Comparison of ENCODE assay signal across 2 cellular contexts in the genomic region with DNA sequence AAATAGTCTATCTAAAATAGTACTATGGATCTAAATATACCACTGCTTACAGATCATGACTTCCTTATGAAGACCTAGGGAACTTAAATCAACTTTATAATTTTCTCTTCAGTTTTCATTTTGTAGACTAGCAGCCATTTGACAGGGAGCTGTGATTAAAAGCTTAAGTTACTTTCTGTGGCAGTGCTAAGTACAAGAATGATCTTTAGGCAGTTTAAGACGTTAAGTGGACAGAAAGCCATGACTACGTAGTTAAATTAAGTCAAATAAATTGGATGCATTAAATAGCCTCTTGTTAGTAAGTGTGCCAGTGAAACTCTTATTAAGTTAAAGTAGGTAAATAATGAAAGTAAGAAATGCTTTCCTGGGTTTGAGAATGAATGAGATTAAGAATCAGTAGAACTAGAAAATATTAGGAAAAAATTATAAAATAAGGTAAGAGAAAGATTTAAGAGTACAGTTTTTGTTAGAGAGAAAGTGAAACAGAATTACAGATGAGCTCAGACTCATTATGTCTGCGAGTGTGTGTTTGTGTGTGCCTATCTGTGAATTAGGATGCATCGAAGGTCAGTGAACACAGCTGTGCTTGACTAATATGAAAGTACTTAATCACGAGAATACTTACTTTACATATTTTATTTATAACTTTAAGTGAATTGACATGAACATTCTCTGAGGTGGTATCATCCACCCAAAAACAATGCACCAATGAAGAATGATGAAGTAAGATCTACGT.
TF ChIP-seq lines count a peak whose summit lies in the region.

No MANE protein-coding gene starts in this region.

TF ChIP-seq in HCT116, 20 proteins besides CTCF, POLR2A, EP300 and RAD21:
- TF ChIP-seq, protein P1, sequence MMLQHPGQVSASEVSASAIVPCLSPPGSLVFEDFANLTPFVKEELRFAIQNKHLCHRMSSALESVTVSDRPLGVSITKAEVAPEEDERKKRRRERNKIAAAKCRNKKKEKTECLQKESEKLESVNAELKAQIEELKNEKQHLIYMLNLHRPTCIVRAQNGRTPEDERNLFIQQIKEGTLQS (IDR thresholded peaks at IDR 0.05), result no peak
- TF ChIP-seq, protein P2, sequence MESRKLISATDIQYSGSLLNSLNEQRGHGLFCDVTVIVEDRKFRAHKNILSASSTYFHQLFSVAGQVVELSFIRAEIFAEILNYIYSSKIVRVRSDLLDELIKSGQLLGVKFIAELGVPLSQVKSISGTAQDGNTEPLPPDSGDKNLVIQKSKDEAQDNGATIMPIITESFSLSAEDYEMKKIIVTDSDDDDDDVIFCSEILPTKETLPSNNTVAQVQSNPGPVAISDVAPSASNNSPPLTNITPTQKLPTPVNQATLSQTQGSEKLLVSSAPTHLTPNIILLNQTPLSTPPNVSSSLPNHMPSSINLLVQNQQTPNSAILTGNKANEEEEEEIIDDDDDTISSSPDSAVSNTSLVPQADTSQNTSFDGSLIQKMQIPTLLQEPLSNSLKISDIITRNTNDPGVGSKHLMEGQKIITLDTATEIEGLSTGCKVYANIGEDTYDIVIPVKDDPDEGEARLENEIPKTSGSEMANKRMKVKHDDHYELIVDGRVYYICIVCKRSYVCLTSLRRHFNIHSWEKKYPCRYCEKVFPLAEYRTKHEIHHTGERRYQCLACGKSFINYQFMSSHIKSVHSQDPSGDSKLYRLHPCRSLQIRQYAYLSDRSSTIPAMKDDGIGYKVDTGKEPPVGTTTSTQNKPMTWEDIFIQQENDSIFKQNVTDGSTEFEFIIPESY (IDR thresholded peaks at IDR 0.05; ENCODE audit: extremely low read depth, insufficient replicate concordance, low read length), result no peak
- TF ChIP-seq EZH2phosphoT487 (IDR thresholded peaks at IDR 0.05; ENCODE audit: borderline replicate concordance) (no peak), CEBPB (IDR thresholded peaks at IDR 0.05; ENCODE audit: low read depth) (no peak), EZH2 (IDR thresholded peaks at IDR 0.05) (no peak), EGR1 (IDR thresholded peaks at IDR 0.05; ENCODE audit: low read depth) (no peak), FOSL1 (IDR thresholded peaks at IDR 0.05; ENCODE audit: low read depth) (no peak)

TF ChIP-seq in GM12878, 131 proteins besides CTCF, POLR2A, EP300 and RAD21:
- TF ChIP-seq SREBF2 (IDR thresholded peaks at IDR 0.05; ENCODE audit: low read length) (no peak), ZNF274 (IDR thresholded peaks at IDR 0.05; ENCODE audit: insufficient read depth, insufficient read length) (no peak), TCF12 (IDR thresholded peaks at IDR 0.05; ENCODE audit: low read depth, low read length) (no peak), MTA2 (IDR thresholded peaks at IDR 0.05; ENCODE audit: low read depth) (no peak), BRCA1 (IDR thresholded peaks at IDR 0.05; ENCODE audit: low read depth, low read length) (no peak), CHD2 (IDR thresholded peaks at IDR 0.05; ENCODE audit: borderline replicate concordance, low read depth, low read length) (no peak), CHD1 (IDR thresholded peaks at IDR 0.05; ENCODE audit: low read depth, low read length) (no peak), PML (IDR thresholded peaks at IDR 0.05; ENCODE audit: low read length) (no peak), IKZF1 (conservative IDR thresholded peaks at IDR 0.05) (no peak), FOS (IDR thresholded peaks at IDR 0.05; ENCODE audit: borderline replicate concordance, extremely low read depth, insufficient read length) (no peak)
- TF ChIP-seq, protein P3, sequence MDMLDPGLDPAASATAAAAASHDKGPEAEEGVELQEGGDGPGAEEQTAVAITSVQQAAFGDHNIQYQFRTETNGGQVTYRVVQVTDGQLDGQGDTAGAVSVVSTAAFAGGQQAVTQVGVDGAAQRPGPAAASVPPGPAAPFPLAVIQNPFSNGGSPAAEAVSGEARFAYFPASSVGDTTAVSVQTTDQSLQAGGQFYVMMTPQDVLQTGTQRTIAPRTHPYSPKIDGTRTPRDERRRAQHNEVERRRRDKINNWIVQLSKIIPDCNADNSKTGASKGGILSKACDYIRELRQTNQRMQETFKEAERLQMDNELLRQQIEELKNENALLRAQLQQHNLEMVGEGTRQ (IDR thresholded peaks at IDR 0.05; ENCODE audit: borderline replicate concordance, low read depth, low read length), result no peak
- TF ChIP-seq, protein P4, sequence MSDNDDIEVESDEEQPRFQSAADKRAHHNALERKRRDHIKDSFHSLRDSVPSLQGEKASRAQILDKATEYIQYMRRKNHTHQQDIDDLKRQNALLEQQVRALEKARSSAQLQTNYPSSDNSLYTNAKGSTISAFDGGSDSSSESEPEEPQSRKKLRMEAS (IDR thresholded peaks at IDR 0.05; ENCODE audit: low read depth, low read length), result no peak
